Comparison of ENCODE assay signal across 16 cellular contexts in the genomic region with DNA sequence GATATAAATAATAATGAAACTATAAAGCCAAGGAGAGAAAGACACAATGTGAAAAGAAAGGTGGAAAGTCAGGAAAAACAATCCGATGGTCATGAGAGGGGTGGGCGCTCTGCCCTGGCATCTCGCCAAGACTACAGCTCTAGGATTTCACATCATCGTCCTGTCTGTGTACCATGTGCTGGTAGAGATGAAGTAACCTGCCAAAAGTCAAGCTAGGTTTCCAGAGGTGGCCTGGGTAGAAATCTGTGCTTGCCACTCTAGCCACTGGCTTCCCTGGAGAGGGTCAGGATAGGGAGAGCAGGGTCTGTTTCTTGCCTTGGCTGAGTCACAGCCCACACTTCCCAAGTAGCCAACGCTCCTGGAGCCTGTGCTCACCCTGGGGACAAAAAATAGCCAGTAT.
"Had no signal": no experiment of that assay in that cellular context is flagged by ENCODE, and none has a peak within 500 bp of the region (broad histone marks: within the 10 kb centered on the region; RNA-seq: fewer than 3 reads in every experiment).

No MANE protein-coding gene starts in this region.

- H3K27ac Mint-ChIP-seq: activated naive CD4-positive, alpha-beta T cell treated with anti-CD3 and anti-CD28 coated beads for 36 hours; activated T-helper 1 cell treated with anti-CD3 and anti-CD28 coated beads, Interleukin-12 subunit alpha, Interleukin-12 subunit beta, Interleukin-2, Interleukin-4 antibody, amounts not matched to agents 30 ng/mL and 10 ng/mL and 1 ng/mL, durations not matched to agents 14 hours and 24 hours and 36 hours; stimulated activated naive CD8-positive, alpha-beta T cell treated with anti-CD3 and anti-CD28 coated beads, Interleukin-15, Interleukin-2, amounts not matched to agents 100 ng/mL and 50 ng/mL, for 24 hours; T-helper 2 cell treated with Interferon-gamma antibody and Interleukin-4, amounts not matched to agents 5 μg/mL and 100 μg/mL, for 36 hours had no signal

- H3K27me3 Mint-ChIP-seq: stimulated activated naive CD8-positive, alpha-beta T cell treated with anti-CD3 and anti-CD28 coated beads, Interleukin-15, Interleukin-2, amounts not matched to agents 100 ng/mL and 50 ng/mL, for 24 hours had no signal

- DNase-seq: activated naive CD4-positive, alpha-beta T cell treated with anti-CD3 and anti-CD28 coated beads for 36 hours; amniotic stem cell; cerebellar nuclear complex; hippocampal formation; kidney glomerular epithelial cell; lower lobe of right lung; midbrain; SHP77 treated with DMSO at 0.1 percent for 48 hours; stimulated activated CD4-positive, alpha-beta T cell treated with anti-CD3 and anti-CD28 coated beads, Interleukin-4, amount 100 ng/mL, for 1 hour; stimulated activated CD8-positive, alpha-beta memory T cell treated with anti-CD3 and anti-CD28 coated beads, Interleukin-4, amount 100 ng/mL, for 48 hours; upper lobe of right lung had no signal

- ATAC-seq: upper lobe of right lung had no signal

- H3K4me3 Mint-ChIP-seq: activated naive CD4-positive, alpha-beta T cell treated with anti-CD3 and anti-CD28 coated beads for 36 hours; activated T-helper 1 cell treated with anti-CD3 and anti-CD28 coated beads, Interleukin-12 subunit alpha, Interleukin-12 subunit beta, Interleukin-2, Interleukin-4 antibody, amounts not matched to agents 30 ng/mL and 10 ng/mL and 1 ng/mL, durations not matched to agents 14 hours and 24 hours and 36 hours; brain; stimulated activated naive CD8-positive, alpha-beta T cell treated with anti-CD3 and anti-CD28 coated beads, Interleukin-15, Interleukin-2, amounts not matched to agents 100 ng/mL and 50 ng/mL, for 24 hours; T-helper 2 cell treated with Interferon-gamma antibody and Interleukin-4, amounts not matched to agents 5 μg/mL and 100 μg/mL, for 36 hours had no signal

- H3K4me1 ChIP-seq: lower lobe of right lung, upper lobe of right lung had no signal

- H3K27ac ChIP-seq: dorsolateral prefrontal cortex, lower lobe of right lung, upper lobe of right lung had no signal

- H3K4me3 ChIP-seq: dorsolateral prefrontal cortex, lower lobe of right lung, upper lobe of right lung had no signal

- H3K9me3 Mint-ChIP-seq: activated naive CD4-positive, alpha-beta T cell treated with anti-CD3 and anti-CD28 coated beads for 36 hours; activated T-helper 1 cell treated with anti-CD3 and anti-CD28 coated beads, Interleukin-12 subunit alpha, Interleukin-12 subunit beta, Interleukin-2, Interleukin-4 antibody, amounts not matched to agents 30 ng/mL and 10 ng/mL and 1 ng/mL, durations not matched to agents 14 hours and 24 hours and 36 hours; brain; stimulated activated naive CD8-positive, alpha-beta T cell treated with anti-CD3 and anti-CD28 coated beads, Interleukin-15, Interleukin-2, amounts not matched to agents 100 ng/mL and 50 ng/mL, for 24 hours; T-helper 2 cell treated with Interferon-gamma antibody and Interleukin-4, amounts not matched to agents 5 μg/mL and 100 μg/mL, for 36 hours had no signal

- H3K9me3 ChIP-seq: lower lobe of right lung, upper lobe of right lung had no signal

- H3K27me3 ChIP-seq: dorsolateral prefrontal cortex, upper lobe of right lung had no signal
